Comparison of ENCODE assay signal across 8 cellular contexts in genomic region chr3:121545564-121546455, GRCh38. TPM values are rescaled to one million over a fixed set of nuclear protein-coding genes. Genes with fewer than 3 reads are reported as not detected.
DNase-seq lines count a peak whose midpoint lies in the region; ATAC-seq and TF ChIP-seq lines count a peak whose summit lies in the region.

Gene POLQ (minus strand): TSS chr3:121545988. CDS start chr3:121545877, 111 bp downstream.

- DNase-seq in DMS153 (lab: John Stamatoyannopoulos, UW) (peak; percentile 93), PC-9 (peak; percentile 85 to 88)
- peak; percentile 94 for DNase-seq in Jurkat, Clone E6-1 (ENCODE audit: low read depth, low spot score)
- peak; percentile 83 for DNase-seq in activated T-cell treated with anti-CD3 and anti-CD28 coated beads, Interleukin-2, amount 50 U/mL, for 1 hour
- peak; percentile 65 to 73 for DNase-seq in stimulated activated CD8-positive, alpha-beta memory T cell treated with anti-CD3 and anti-CD28 coated beads, Interleukin-7, amount 100 ng/mL, for 1 hour (ENCODE audit: low read depth in 2 of 2)

- peak; percentile 78 for ATAC-seq in GM21619 (IDR thresholded peaks at IDR 0.05; ENCODE audit: unreplicated experiment)

- H3K9me2 ChIP-seq in PC-9 (ENCODE audit: insufficient read depth): no peaks in the 10 kb centered on the region

- intact Hi-C loops in PC-9 (cut with micrococcal nuclease; ENCODE audit: unreplicated experiment): loop anchor here (1.0 to 10.0 kb wide), 9 partner anchors 449 to 1719 kb away; partner anchors contain the start of genes FAM162A, MIX23, PARP14 and SEMA5B

- peak within 1 kb of the TSS; percentile 93 for H3K4me3 ChIP-seq in Jurkat, Clone E6-1 (ENCODE audit: low read length)
- H3K4me3 ChIP-seq in PC-9 (peak within 1 kb of the TSS; percentile 62), esophagus (ENCODE audit: low read depth in 1 of 2, low read length in 2 of 2) (peak within 1 kb of the TSS; percentile 62 to 84), mucosa of stomach (ENCODE audit: low read length) (peak within 1 kb of the TSS; percentile 47)

- H3K27ac ChIP-seq in PC-9: peak within 1 kb of the TSS; percentile 24; the same call in 1 of the 2 replicates
- peak within 1 kb of the TSS; percentile 80 to 91 for H3K27ac ChIP-seq in esophagus (ENCODE audit: low read depth in 2 of 2, low read length in 1 of 2)

- POLR2A ChIA-PET in PC-9 (lab: Charles Lee; ENCODE audit: unreplicated experiment): interaction anchor here (0.7 kb wide), 1 partner anchor 464 kb away, joined by 6 read pairs; no protein-coding TSS in a partner anchor

- no peaks in the 10 kb centered on the region for H3F3A ChIP-seq in PC-9 (ENCODE audit: insufficient read depth, low read depth)

- BruUV-seq in PC-9 (replicated peaks; lab: Mats Ljungman, UMichigan): TSS peak; percentile 72

- peak within 1 kb of the TSS; percentile 97 for H3K4me2 ChIP-seq in PC-9

- H3K79me2 ChIP-seq in PC-9 (ENCODE audit: low read depth): peaks cover 23% of the 10 kb centered on the region

- TF ChIP-seq CTCF in PC-9 (conservative IDR thresholded peaks at IDR 0.05): no peak

- H3K27me3 ChIP-seq in PC-9 (ENCODE audit: insufficient read depth, low read depth): no peaks in the 10 kb centered on the region
- no peaks in the 10 kb centered on the region for H3K27me3 ChIP-seq in esophagus (ENCODE audit: control insufficient read depth in 1 of 2, insufficient read depth in 2 of 2, low read length in 2 of 2)
- no peaks in the 10 kb centered on the region for H3K27me3 ChIP-seq in mucosa of stomach (ENCODE audit: control insufficient read depth, insufficient read depth, low read length)

- H4K20me1 ChIP-seq in PC-9 (ENCODE audit: insufficient read depth): no peaks in the 10 kb centered on the region

- peak within 1 kb of the TSS; percentile 99 for H2AFZ ChIP-seq in PC-9

- H3K36me3 ChIP-seq in PC-9 (ENCODE audit: low read depth) (no peaks in the 10 kb centered on the region), esophagus (ENCODE audit: control insufficient read depth in 2 of 2, insufficient read depth in 2 of 2, low read length in 1 of 2) (no peaks in the 10 kb centered on the region), mucosa of stomach (ENCODE audit: control insufficient read depth, insufficient read depth, low read length) (no peaks in the 10 kb centered on the region)

- H3K4me1 ChIP-seq in PC-9 (replicated peaks; ENCODE audit: insufficient read depth) (peaks cover 8% of the 10 kb centered on the region; the same call in 1 of the 2 replicates), esophagus (ENCODE audit: control insufficient read depth in 2 of 2, insufficient read depth in 2 of 2, low read length in 1 of 2) (peaks cover 0 to 5% of the 10 kb centered on the region in 2 donors), mucosa of stomach (ENCODE audit: control insufficient read depth, insufficient read depth, low read length) (peaks cover 10% of the 10 kb centered on the region)

- H3K9ac ChIP-seq in mucosa of stomach (ENCODE audit: low read length): peak within 1 kb of the TSS; percentile 79

- H3K9me3 ChIP-seq in PC-9 (ENCODE audit: insufficient read depth, low read depth): no peaks in the 10 kb centered on the region
- no peaks in the 10 kb centered on the region for H3K9me3 ChIP-seq in esophagus (ENCODE audit: control insufficient read depth in 2 of 2, insufficient read depth in 1 of 2, low read depth in 1 of 2, low read length in 1 of 2)
- no peaks in the 10 kb centered on the region for H3K9me3 ChIP-seq in mucosa of stomach (ENCODE audit: control insufficient read depth, low read length)

- CTCF ChIA-PET in PC-9 (lab: Charles Lee): interaction anchor here (0.5 to 0.9 kb wide), 4 partner anchors 204 to 838 kb away, joined by 3 to 8 read pairs (median 4); partner anchors contain the start of genes FAM162A and GOLGB1

- 0 to 1% methylated on average over 42 of the region's 42 CpGs for WGBS in esophagus, 2 donors

RNA-seq across cellular contexts. Expression of gene POLQ, which starts in this region (rescaled TPM):
- 22.6 TPM for polyA plus RNA-seq in Jurkat, Clone E6-1 (2012; ENCODE audit: insufficient read depth, insufficient read length)
- total RNA-seq in PC-9 (2021): 14.3 and 15.6 TPM in 2 replicates
- 1 to 10 TPM; 2.1 to 3.2 TPM for polyA plus RNA-seq in esophagus

Comparison
In these comparisons a context has a peak if more than half of its experiments do, and no peak if none do; other contexts are left out.
1. Peak in every context shown above with its lines: DNase-seq, ATAC-seq, H3K4me3 ChIP-seq and H3K27ac ChIP-seq.